20 cellular contexts compared by ENCODE assay signal in genomic region chr15:90205886-90206285, GRCh38. TPM values are rescaled to one million over a fixed set of nuclear protein-coding genes. Genes with fewer than 3 reads are reported as not detected.
A peak's percentile ranks its signal among the peaks of the same experiment; 100 is the strongest.
DNase-seq lines count a peak whose midpoint lies in the region; ATAC-seq and TF ChIP-seq lines count a peak whose summit lies in the region.
"Had no signal": no experiment of that assay in that cellular context is flagged by ENCODE, and none has a peak within 500 bp of the region (broad histone marks: within the 10 kb centered on the region; RNA-seq: fewer than 3 reads in every experiment).

No MANE protein-coding gene starts in this region.

- peaks cover 46% of the 10 kb centered on the region for H3K4me1 ChIP-seq in Loucy (ENCODE audit: insufficient read depth, low read length, poor library complexity, severe bottlenecking)
- H3K4me1 ChIP-seq in left ventricle myocardium inferior: peaks cover 83% of the 10 kb centered on the region
- H3K4me1 ChIP-seq in osteoblast (ENCODE audit: insufficient read depth, low read length): peaks cover 22% of the 10 kb centered on the region

- H4K20me1 ChIP-seq in Loucy (ENCODE audit: insufficient read depth, low read length, poor library complexity, severe bottlenecking): peaks cover 13% of the 10 kb centered on the region
- peaks cover 8% of the 10 kb centered on the region for H4K20me1 ChIP-seq in osteoblast (ENCODE audit: insufficient read depth, low read length)

- H3F3A ChIP-seq in Loucy (ENCODE audit: low read depth): no peaks in the 10 kb centered on the region

- H3K36me3 ChIP-seq in Loucy (ENCODE audit: insufficient read depth, low read length) (no peaks in the 10 kb centered on the region), WERI-Rb-1 (peaks cover 78% of the 10 kb centered on the region), left ventricle myocardium inferior (peaks cover 4% of the 10 kb centered on the region), osteoblast (ENCODE audit: insufficient read depth, low read length) (no peaks in the 10 kb centered on the region)

- no peak for DNase-seq in WERI-Rb-1
- no peak for DNase-seq in left ventricle myocardium inferior
- DNase-seq in osteoblast (ENCODE audit: insufficient read length, low spot score, missing footprints): peak; percentile 6
- no peak for DNase-seq in nucleus accumbens (lab: John Stamatoyannopoulos, UW)
- DNase-seq in COR-L47 (lab: John Stamatoyannopoulos, UW): no peak
- DNase-seq in activated naive CD4-positive, alpha-beta T cell treated with anti-CD3 and anti-CD28 coated beads, Interleukin-2, amount 50 U/mL, for 72 hours (ENCODE audit: low spot score in 2 of 2): no peak
- DNase-seq: activated CD8-positive, alpha-beta T cell treated with anti-CD3 and anti-CD28 coated beads, Interleukin-2, amount 10 ng/mL, durations not matched to agents 7 days and 5 days; amniotic stem cell; DMS53; H9; MG63; NCI-H2081; occipital lobe; tibial artery had no signal

- intact Hi-C loops in left ventricle myocardium inferior (cut with micrococcal nuclease): no loop called here

- H3K27me3 ChIP-seq in Loucy (ENCODE audit: insufficient read depth, low read length, poor library complexity, severe bottlenecking) (no peaks in the 10 kb centered on the region), WERI-Rb-1 (ENCODE audit: insufficient read depth, low read depth, severe bottlenecking) (no peaks in the 10 kb centered on the region), left ventricle myocardium inferior (ENCODE audit: low read depth) (no peaks in the 10 kb centered on the region), osteoblast (ENCODE audit: insufficient read depth, low read length) (no peaks in the 10 kb centered on the region)
- H3K27me3 ChIP-seq: MG63, tibial artery had no signal

- H2AFZ ChIP-seq in Loucy (ENCODE audit: low read length) (no peak overlapping the region), osteoblast (ENCODE audit: low read length) (no peak overlapping the region)

- H3K4me3 ChIP-seq in Loucy (ENCODE audit: low read length, poor library complexity, severe bottlenecking) (peak overlapping the region; percentile 30), WERI-Rb-1 (ENCODE audit: low read depth, low read length) (no peak overlapping the region), left ventricle myocardium inferior (no peak overlapping the region), osteoblast (ENCODE audit: insufficient read depth, low read length) (no peak overlapping the region)
- H3K4me3 ChIP-seq: MG63, skin epidermis, tibial artery had no signal

- H3K27ac Mint-ChIP-seq in activated naive CD4-positive, alpha-beta T cell treated with anti-CD3 and anti-CD28 coated beads, Interleukin-2, amount 50 U/mL, for 72 hours: no peak overlapping the region
- H3K27ac Mint-ChIP-seq: activated CD8-positive, alpha-beta T cell treated with anti-CD3 and anti-CD28 coated beads, Interleukin-2, amount 10 ng/mL, durations not matched to agents 7 days and 5 days had no signal

- ATAC-seq in HG03280 (IDR thresholded peaks at IDR 0.05; ENCODE audit: unreplicated experiment): no peak
- no peak for ATAC-seq in activated naive CD4-positive, alpha-beta T cell treated with anti-CD3 and anti-CD28 coated beads, Interleukin-2, amount 50 U/mL, for 72 hours
- ATAC-seq: activated CD8-positive, alpha-beta T cell treated with anti-CD3 and anti-CD28 coated beads, Interleukin-2, amount 10 ng/mL, durations not matched to agents 7 days and 5 days had no signal

- H3K9ac ChIP-seq in Loucy (ENCODE audit: low read depth, low read length, poor library complexity, severe bottlenecking): no peak overlapping the region

- H3K9me3 ChIP-seq in Loucy (ENCODE audit: insufficient read depth, low read depth, low read length) (no peaks in the 10 kb centered on the region), WERI-Rb-1 (ENCODE audit: severe bottlenecking) (no peaks in the 10 kb centered on the region), left ventricle myocardium inferior (replicated peaks) (no peaks in the 10 kb centered on the region), osteoblast (ENCODE audit: low read depth, low read length) (no peaks in the 10 kb centered on the region)
- H3K9me3 ChIP-seq: MG63, tibial artery had no signal

- no peaks in the 10 kb centered on the region for H3K36me3 Mint-ChIP-seq in activated naive CD4-positive, alpha-beta T cell treated with anti-CD3 and anti-CD28 coated beads, Interleukin-2, amount 50 U/mL, for 72 hours

- peak overlapping the region; percentile 11 for H3K27ac ChIP-seq in WERI-Rb-1
- peak overlapping the region; percentile 66 for H3K27ac ChIP-seq in left ventricle myocardium inferior (replicated peaks)
- no peak overlapping the region for H3K27ac ChIP-seq in osteoblast (ENCODE audit: low read depth, low read length)
- H3K27ac ChIP-seq: tibial artery had no signal

- H3K4me2 ChIP-seq in Loucy (ENCODE audit: low read depth, low read length, poor library complexity, severe bottlenecking) (peak overlapping the region; percentile 91), osteoblast (ENCODE audit: insufficient read depth, low read length) (no peak overlapping the region)

- H3K79me2 ChIP-seq in Loucy (ENCODE audit: insufficient read depth, low read length): peaks cover 68% of the 10 kb centered on the region
- peaks cover 12% of the 10 kb centered on the region for H3K79me2 ChIP-seq in osteoblast (ENCODE audit: insufficient read depth, low read length)

- H3K9me3 Mint-ChIP-seq in activated naive CD4-positive, alpha-beta T cell treated with anti-CD3 and anti-CD28 coated beads, Interleukin-2, amount 50 U/mL, for 72 hours: no peaks in the 10 kb centered on the region
- H3K9me3 Mint-ChIP-seq: H9 had no signal

- no peaks in the 10 kb centered on the region for H3K9me2 ChIP-seq in Loucy (replicated peaks; ENCODE audit: low read depth, low read length)

- TF ChIP-seq CTCF in Loucy (conservative IDR thresholded peaks at IDR 0.05; ENCODE audit: low read length): no peak
- no peak for TF ChIP-seq CTCF in WERI-Rb-1 (IDR thresholded peaks at IDR 0.05; ENCODE audit: low read depth, low read length)
- no peak for TF ChIP-seq CTCF in left ventricle myocardium inferior (IDR thresholded peaks at IDR 0.05; ENCODE audit: borderline replicate concordance)
- no peak for TF ChIP-seq CTCF in osteoblast (IDR thresholded peaks at IDR 0.05; ENCODE audit: extremely low read depth, low read depth, low read length)

RNA-seq across cellular contexts. Expression of gene SEMA4B, which starts 4.8 kb away (rescaled TPM):
- total RNA-seq in left ventricle myocardium inferior: 22.7 TPM
- 8.7 and 15.9 TPM in 2 replicates for total RNA-seq in osteoblast
- total RNA-seq in activated naive CD4-positive, alpha-beta T cell treated with anti-CD3 and anti-CD28 coated beads, Interleukin-2, amount 50 U/mL, for 72 hours: 10 to 100 TPM in 1 of 2 donors, 1 to 10 TPM in 1; 8.9 to 19.1 TPM

RNA-seq across cellular contexts. Expression of gene CIB1, which starts 27.9 kb away (rescaled TPM):
- 69.6 TPM for total RNA-seq in left ventricle myocardium inferior
- total RNA-seq in osteoblast: 21.4 and 23.0 TPM in 2 replicates
- total RNA-seq in activated naive CD4-positive, alpha-beta T cell treated with anti-CD3 and anti-CD28 coated beads, Interleukin-2, amount 50 U/mL, for 72 hours: 100 to 1,000 TPM; 114 to 150 TPM

RNA-seq across cellular contexts. Expression of gene GDPGP1, which starts 28.1 kb away (rescaled TPM):
- total RNA-seq in left ventricle myocardium inferior: 15.5 TPM
- 8.0 and 9.7 TPM in 2 replicates for total RNA-seq in osteoblast
- 1 to 10 TPM; 3.1 to 7.6 TPM for total RNA-seq in activated naive CD4-positive, alpha-beta T cell treated with anti-CD3 and anti-CD28 coated beads, Interleukin-2, amount 50 U/mL, for 72 hours

RNA-seq across cellular contexts. Expression of gene TTLL13, which starts 43.5 kb away (rescaled TPM):
- total RNA-seq in left ventricle myocardium inferior: 0.19 TPM
- under 0.01 TPM in 2 replicates for total RNA-seq in osteoblast
- total RNA-seq in activated naive CD4-positive, alpha-beta T cell treated with anti-CD3 and anti-CD28 coated beads, Interleukin-2, amount 50 U/mL, for 72 hours: 1 to 10 TPM in 1 of 2 donors, under 1 TPM in 1; 0.49 to 1.0 TPM
- total RNA-seq: chondrocyte, glomerular endothelial cell, H9, HT1080 had no signal

RNA-seq across cellular contexts. Expression of gene NGRN, which starts 59.6 kb away (rescaled TPM):
- total RNA-seq in left ventricle myocardium inferior (120 TPM), osteoblast (56.0 and 68.4 TPM in 2 replicates)
- 10 to 100 TPM; 17.8 to 36.2 TPM for total RNA-seq in activated naive CD4-positive, alpha-beta T cell treated with anti-CD3 and anti-CD28 coated beads, Interleukin-2, amount 50 U/mL, for 72 hours
